Comparison of ENCODE assay signal across 8 cellular contexts in the genomic region with DNA sequence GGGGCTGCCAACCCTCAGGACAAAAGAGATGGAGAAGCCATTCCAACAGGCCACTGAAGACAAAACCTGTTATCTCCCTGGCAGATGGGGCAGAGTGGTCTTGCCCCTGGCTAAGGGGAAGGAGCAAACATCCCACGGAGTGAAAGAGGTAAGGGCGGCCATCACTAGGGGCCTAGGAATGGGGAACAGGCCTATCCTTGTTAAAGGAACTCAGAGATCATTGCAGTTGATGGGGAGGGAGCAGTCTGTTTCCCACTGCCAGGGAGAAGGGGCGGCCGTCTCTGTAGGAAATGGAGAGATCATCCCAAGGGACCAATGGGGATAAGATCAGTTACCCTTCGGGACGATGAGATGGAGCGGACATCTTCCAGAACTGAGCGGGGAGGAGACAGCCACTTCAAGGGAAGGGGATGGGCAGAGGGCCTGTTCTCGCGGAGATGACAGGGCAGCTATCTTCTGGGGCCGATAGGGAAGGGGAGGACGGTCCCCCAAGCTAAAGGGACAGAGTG. TPM values are rescaled to one million over a fixed set of nuclear protein-coding genes. Genes with fewer than 3 reads are reported as not detected.
DNase-seq lines count a peak whose midpoint lies in the region; ATAC-seq, FAIRE-seq and TF ChIP-seq lines count a peak whose summit lies in the region.

No MANE protein-coding gene starts in this region.

- CTCF ChIA-PET in WTC11 (lab: Charles Lee) = interaction anchor here (0.8 to 2.8 kb wide), 20 partner anchors 8 to 265 kb away, joined by 3 to 41 read pairs (median 5); partner anchors contain the start of genes B3GNT9, CES3, E2F4 and ELMO3

- H3K4me1 ChIP-seq in right atrium auricular region (peaks cover 0 to 19% of the 10 kb centered on the region in 2 donors), small intestine (ENCODE audit: control insufficient read depth in 2 of 2, insufficient read depth in 1 of 2, low read depth in 1 of 2, low read length in 1 of 2) (peaks cover 0 to 6% of the 10 kb centered on the region in 2 donors)

- H3K27ac ChIP-seq in right atrium auricular region (peak overlapping the region; percentile 81 to 86), small intestine (ENCODE audit: low read depth in 1 of 2, low read length in 1 of 2) (peak overlapping the region in 1 of 2 donors; percentile 89)

- H3K4me3 ChIP-seq in H7 (ENCODE audit: insufficient read depth, low read depth, low read length) = peak overlapping the region; percentile 87
- H3K4me3 ChIP-seq in right atrium auricular region = peak overlapping the region; percentile 78 to 93
- H3K4me3 ChIP-seq in small intestine (ENCODE audit: low read depth in 1 of 2, low read length in 2 of 2) = peak overlapping the region; percentile 42 to 95

- no peak; the same call in 1 of the 2 replicates for ATAC-seq in WTC11

- POLR2A ChIA-PET in WTC11 (lab: Charles Lee) = interaction anchor here (0.6 to 2.1 kb wide), 10 partner anchors 10 to 52 kb away, joined by 3 to 25 read pairs (median 4); partner anchors contain the start of genes ELMO3, EXOC3L1 and FHOD1

- peaks cover 26% of the 10 kb centered on the region for H3K36me3 Mint-ChIP-seq in WTC11

- WGBS in small intestine, 3 donors = 11 to 32% (median 29%) methylated on average over 11 to 12 of the region's 12 CpGs

- H3K4me1 Mint-ChIP-seq in WTC11 = peaks cover 15% of the 10 kb centered on the region

- no peak overlapping the region for H3K27ac Mint-ChIP-seq in WTC11

- H3K9me3 Mint-ChIP-seq in WTC11 = no peaks in the 10 kb centered on the region

- no peak for TF ChIP-seq CTCF in WTC11 (IDR thresholded peaks at IDR 0.05)
- TF ChIP-seq CTCF in right atrium auricular region (IDR thresholded peaks at IDR 0.05) = no peak

- no peaks in the 10 kb centered on the region for H3K27me3 ChIP-seq in H7 (ENCODE audit: control insufficient read depth, insufficient read depth, low read length)
- H3K27me3 ChIP-seq in right atrium auricular region = no peaks in the 10 kb centered on the region
- H3K27me3 ChIP-seq in small intestine (ENCODE audit: control insufficient read depth in 2 of 2, insufficient read depth in 2 of 2, low read length in 2 of 2) = no peaks in the 10 kb centered on the region

- no peaks in the 10 kb centered on the region for H3K9me3 ChIP-seq in right atrium auricular region
- no peaks in the 10 kb centered on the region for H3K9me3 ChIP-seq in small intestine (ENCODE audit: control insufficient read depth, low read depth)

- peak overlapping the region; percentile 97 for H3K4me3 Mint-ChIP-seq in WTC11

- H3K27me3 Mint-ChIP-seq in WTC11 (ENCODE audit: low read depth) = peaks cover 28% of the 10 kb centered on the region

- no peak for FAIRE-seq in small intestine (lab: Jason Lieb, UNC)

- DNase-seq in H7 (no peak), WTC11 (ENCODE audit: low spot score) (no peak), right atrium auricular region (ENCODE audit: low spot score) (no peak), small intestine (no peak), A172 (ENCODE audit: low spot score) (no peak), NCI-H2107 (lab: John Stamatoyannopoulos, UW) (no peak), NCI-H69 (lab: John Stamatoyannopoulos, UW) (no peak)
- DNase-seq in stimulated activated CD4-positive, alpha-beta T cell treated with anti-CD3 and anti-CD28 coated beads, Interleukin-2, amount 100 ng/mL, for 24 hours = no peak

- H3K36me3 ChIP-seq in H7 (replicated peaks; ENCODE audit: control insufficient read depth, insufficient read depth, low read length) = peaks cover 24% of the 10 kb centered on the region
- peaks cover 33% of the 10 kb centered on the region for H3K36me3 ChIP-seq in right atrium auricular region
- H3K36me3 ChIP-seq in small intestine (ENCODE audit: control insufficient read depth in 2 of 2, insufficient read depth in 2 of 2, low read length in 2 of 2) = peaks cover 3 to 18% of the 10 kb centered on the region in 2 donors

TF ChIP-seq in WTC11, 78 proteins besides CTCF, POLR2A, EP300 and RAD21 (continues in another document):
- TF ChIP-seq ARID4B (CRISPR knock-in tag; IDR thresholded peaks at IDR 0.05; ENCODE audit: borderline replicate concordance) (no peak), FOXP4 (CRISPR knock-in tag; IDR thresholded peaks at IDR 0.05) (no peak)

RNA-seq across cellular contexts. Expression of gene TMEM208, which starts 0.6 kb away (rescaled TPM):
- total RNA-seq in H7 (2014; rRNA removed; shearing (Covaris generic)) = 19.3 and 27.3 TPM in 2 replicates
- total RNA-seq in WTC11 (2021) = 37.4 to 48.4 TPM (median 43.1 TPM) in 3 replicates
- total RNA-seq in right atrium auricular region = 10 to 100 TPM; 16.9 to 27.8 TPM
- polyA plus RNA-seq in small intestine = 100 to 1,000 TPM in 2 of 3 donors, 10 to 100 TPM in 1; 83.2 to 153 (median 121) TPM
- total RNA-seq in A172 (2014; rRNA removed; shearing (Covaris generic)) = 48.0 and 59.4 TPM in 2 replicates

RNA-seq across cellular contexts. Expression of gene FHOD1, which starts 20.9 kb away (rescaled TPM):
- total RNA-seq in H7 (2014; rRNA removed; shearing (Covaris generic)) = 22.4 and 37.4 TPM in 2 replicates
- total RNA-seq in WTC11 (2021) (68.9 to 81.3 TPM (median 71.5 TPM) in 3 replicates), right atrium auricular region (10 to 100 TPM in 1 of 2 donors, 1 to 10 TPM in 1; 5.3 to 11.6 TPM)
- polyA plus RNA-seq in small intestine = 10 to 100 TPM; 12.8 to 19.7 (median 18.9) TPM
- total RNA-seq in A172 (2014; rRNA removed; shearing (Covaris generic)) = 10.3 and 13.2 TPM in 2 replicates

RNA-seq across cellular contexts. Expression of gene SLC9A5, which starts 22.4 kb away (rescaled TPM):
- total RNA-seq in H7 (2014; rRNA removed; shearing (Covaris generic)) = 1.6 and 2.5 TPM in 2 replicates
- total RNA-seq in WTC11 (2021) (10.3 to 14.4 TPM (median 12.9 TPM) in 3 replicates), right atrium auricular region (1 to 10 TPM; 1.5 to 2.4 TPM)
- polyA plus RNA-seq in small intestine = under 1 TPM in 2 of 3 donors, not detected in 1; 0.39 to 0.54 TPM
- 0.03 and 0.29 TPM in 2 replicates for total RNA-seq in A172 (2014; rRNA removed; shearing (Covaris generic))

RNA-seq across cellular contexts. Expression of gene ELMO3, which starts 27.4 kb away (rescaled TPM):
- total RNA-seq in H7 (2014; rRNA removed; shearing (Covaris generic)) = 10.4 and 11.4 TPM in 2 replicates
- total RNA-seq in WTC11 (2021) (13.6 to 15.6 TPM (median 15.3 TPM) in 3 replicates), right atrium auricular region (1 to 10 TPM in 1 of 2 donors, under 1 TPM in 1; 0.37 to 2.2 TPM)
- 100 to 1,000 TPM in 1 of 3 donors, 10 to 100 TPM in 2; 36.3 to 101 (median 89.7) TPM for polyA plus RNA-seq in small intestine
- total RNA-seq in A172 (2014; rRNA removed; shearing (Covaris generic)) = 0.24 and 0.48 TPM in 2 replicates

RNA-seq across cellular contexts. Expression of gene E2F4, which starts 34.4 kb away (rescaled TPM):
- total RNA-seq in H7 (2014; rRNA removed; shearing (Covaris generic)) = 104 and 117 TPM in 2 replicates
- total RNA-seq in WTC11 (2021) (75.6 to 85.0 TPM (median 75.8 TPM) in 3 replicates), right atrium auricular region (10 to 100 TPM; 53.8 to 70.3 TPM)
- polyA plus RNA-seq in small intestine = 10 to 100 TPM; 48.6 to 63.7 (median 58.4) TPM
- 99.6 and 115 TPM in 2 replicates for total RNA-seq in A172 (2014; rRNA removed; shearing (Covaris generic))
